In genomic region chr9:118962426-118962825, GRCh38 we compare ENCODE assay signal across 19 cellular contexts.
A peak's percentile ranks its signal among the peaks of the same experiment; 100 is the strongest.
DNase-seq lines count a peak whose midpoint lies in the region; ATAC-seq, FAIRE-seq and TF ChIP-seq lines count a peak whose summit lies in the region.
"Had no signal": no experiment of that assay in that cellular context is flagged by ENCODE, and none has a peak within 500 bp of the region (broad histone marks: within the 10 kb centered on the region; RNA-seq: fewer than 3 reads in every experiment).

No MANE protein-coding gene starts in this region.

- H3K4me3 Mint-ChIP-seq in chondrocyte (ENCODE audit: unreplicated experiment) = no peak overlapping the region
- H3K4me3 Mint-ChIP-seq: CD8-positive, alpha-beta T cell had no signal

- DNase-seq in AG08395 (ENCODE audit: low spot score) (peak; percentile 6), HT1080 (ENCODE audit: low read depth) (peak; percentile 10), chondrocyte (ENCODE audit: low spot score) (no peak), myocyte (ENCODE audit: low read depth) (peak; percentile 13), D721Med (ENCODE audit: insufficient read length, low spot score) (no peak), DMS 273 treated with DMSO at 0.1 percent for 48 hours (lab: John Stamatoyannopoulos, UW) (no peak)
- no peak for DNase-seq in stimulated activated CD4-positive, alpha-beta T cell treated with anti-CD3 and anti-CD28 coated beads, Interleukin-2, amount 100 ng/mL, for 48 hours
- DNase-seq: activated CD8-positive, alpha-beta memory T cell treated with anti-CD3 and anti-CD28 coated beads, Interleukin-2, amount 50 U/mL, for 48 hours; activated naive CD4-positive, alpha-beta T cell; CD8-positive, alpha-beta T cell; effector CD8-positive, alpha-beta T cell; hypothalamus; Kasumi-1; NCI-H1436 treated with DMSO at 0.1 percent for 48 hours; psoas muscle; stimulated activated CD4-positive, alpha-beta T cell treated with anti-CD3 and anti-CD28 coated beads, Interleukin-15, amount 100 ng/mL, for 24 hours; stomach; T-helper 9 cell had no signal

- FAIRE-seq in D721Med (lab: Jason Lieb, UNC) = no peak

- peak overlapping the region; percentile 19 for H3K27ac Mint-ChIP-seq in chondrocyte (ENCODE audit: unreplicated experiment)
- H3K27ac Mint-ChIP-seq: CD8-positive, alpha-beta T cell had no signal

- ATAC-seq in GM18873 (IDR thresholded peaks at IDR 0.05; ENCODE audit: low FRiP score, unreplicated experiment) = no peak
- ATAC-seq: CD8-positive, alpha-beta T cell had no signal

- H3K9me3 Mint-ChIP-seq in chondrocyte (ENCODE audit: low read depth) = no peaks in the 10 kb centered on the region

- TF ChIP-seq CTCF in chondrocyte (IDR thresholded peaks at IDR 0.05) (no peak), D721Med (IDR thresholded peaks at IDR 0.05; ENCODE audit: insufficient read depth, missing control alignments) (no peak)

- H3K27me3 Mint-ChIP-seq in chondrocyte (ENCODE audit: low read depth) = peaks cover 1% of the 10 kb centered on the region

- peaks cover 11% of the 10 kb centered on the region for H3K4me1 Mint-ChIP-seq in chondrocyte (ENCODE audit: low read depth)

- no peaks in the 10 kb centered on the region for H3K36me3 Mint-ChIP-seq in chondrocyte (ENCODE audit: low read depth)
- H3K36me3 Mint-ChIP-seq: CD8-positive, alpha-beta T cell had no signal

Comparison
In these comparisons a context has a peak if more than half of its experiments do, and no peak if none do; other contexts are left out.
1. DNase-seq: peak in AG08395 (single experiment), HT1080 (single experiment) and myocyte (single experiment); none in chondrocyte (single experiment), D721Med (single experiment), DMS 273 treated with DMSO at 0.1 percent for 48 hours (single experiment) and stimulated activated CD4-positive, alpha-beta T cell treated with anti-CD3 and anti-CD28 coated beads, Interleukin-2, amount 100 ng/mL, for 48 hours (0 of 2).